ENCODE assay signal across 1 cellular context in genomic region chr11:19352736-19353110, GRCh38.
TF ChIP-seq lines count a peak whose summit lies in the region.

No MANE protein-coding gene starts in this region.

TF ChIP-seq in GM23338, 12 proteins besides CTCF, POLR2A, EP300 and RAD21 (continued from another document):
- TF ChIP-seq ZNF462 (CRISPR knock-in tag; IDR thresholded peaks at IDR 0.05), result no peak
- TF ChIP-seq ZNF331 (CRISPR knock-in tag; IDR thresholded peaks at IDR 0.05; ENCODE audit: low read depth), result no peak
TF ChIP-seq in GM23338: peak in this region for 0.
